In the genomic region with DNA sequence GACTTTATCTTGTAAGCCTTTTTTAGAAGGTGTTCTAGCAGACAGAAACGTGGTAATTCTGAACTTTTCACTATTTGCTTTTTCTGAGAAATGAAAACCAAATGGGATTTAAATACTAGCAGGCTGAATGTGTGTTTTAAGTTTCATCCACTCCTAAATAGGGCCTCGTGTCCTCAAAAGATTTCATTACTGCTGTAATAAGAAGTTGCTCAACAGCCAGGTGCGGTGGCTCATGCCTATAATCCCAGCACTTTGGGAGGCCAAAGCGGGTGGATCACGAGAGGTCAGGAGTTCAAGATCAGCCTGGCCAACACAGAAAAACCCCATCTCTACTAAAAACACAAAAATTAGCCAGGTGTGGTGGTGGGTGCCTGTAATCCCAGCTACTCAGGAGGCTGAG, we compare ENCODE assay signal across 20 cellular contexts. TPM values are rescaled to one million over a fixed set of nuclear protein-coding genes. Genes with fewer than 3 reads are reported as not detected.
DNase-seq lines count a peak whose midpoint lies in the region; ATAC-seq and TF ChIP-seq lines count a peak whose summit lies in the region.
"Had no signal": no experiment of that assay in that cellular context is flagged by ENCODE, and none has a peak within 500 bp of the region (broad histone marks: within the 10 kb centered on the region; RNA-seq: fewer than 3 reads in every experiment).

No MANE protein-coding gene starts in this region.

- no peak overlapping the region for H3K9ac ChIP-seq in mammary epithelial cell (ENCODE audit: insufficient read depth, low read length)

- WGBS in mammary epithelial cell (ENCODE audit: low coverage, missing lambda C conversion rate): 80% methylated on average over 5 of the region's 5 CpGs
- WGBS in heart right ventricle, 2 donors: 68 to 73% methylated on average over 5 of the region's 5 CpGs
- WGBS in aorta, 2 donors: 46 to 51% methylated on average over 5 of the region's 5 CpGs

- in situ Hi-C loops in mammary epithelial cell (cut with MboI; ENCODE audit: low sequenced_read_pairs in 2 of 2) (no loop called here), gastrocnemius medialis (cut with MboI; ENCODE audit: low sequenced_read_pairs in 4 of 4) (no loop called here)

- no peak overlapping the region for H3K4me2 ChIP-seq in mammary epithelial cell (ENCODE audit: insufficient read depth, low read depth, low read length)

- TF ChIP-seq CTCF in MCF 10A (IDR thresholded peaks at IDR 0.05; ENCODE audit: unreplicated experiment) (no peak), mammary epithelial cell (conservative IDR thresholded peaks at IDR 0.05 in 1 of 2, IDR thresholded peaks at IDR 0.05 in 1 of 2; ENCODE audit: extremely low read depth in 1 of 2, insufficient read depth in 1 of 2, low read depth in 1 of 2, low read length in 2 of 2) (no peak), heart right ventricle (IDR thresholded peaks at IDR 0.05) (no peak), gastrocnemius medialis (IDR thresholded peaks at IDR 0.05 in 4 of 5, conservative IDR thresholded peaks at IDR 0.05 in 1 of 5) (no peak)

- H3K27ac ChIP-seq in mammary epithelial cell (ENCODE audit: insufficient read depth, low read depth, low read length): no peak overlapping the region
- peak overlapping the region; percentile 72 to 95 (median 86) for H3K27ac ChIP-seq in heart right ventricle
- H3K27ac ChIP-seq in gastrocnemius medialis: peak overlapping the region; percentile 65 to 85 (median 78)
- H3K27ac ChIP-seq in aorta (ENCODE audit: low read depth in 1 of 2, low read length in 2 of 2): peak overlapping the region; percentile 63 to 71

- H3K79me2 ChIP-seq in mammary epithelial cell (ENCODE audit: insufficient read depth, low read length): no peaks in the 10 kb centered on the region

- no peaks in the 10 kb centered on the region for H3K27me3 Mint-ChIP-seq in MCF 10A (ENCODE audit: insufficient read depth, unreplicated experiment)
- H3K27me3 Mint-ChIP-seq: progenitor cell of endocrine pancreas had no signal

- intact Hi-C loops in MCF 10A (cut with micrococcal nuclease) (no loop called here), mammary epithelial cell (cut with micrococcal nuclease) (no loop called here), heart right ventricle (cut with DNase I) (loop anchor here in 5 of 10 donors (5.0 to 10.0 kb wide), 3 partner anchors 33 to 56 kb away; partner anchors contain the start of gene FMO2 (in 4 of the 5)), gastrocnemius medialis (cut with DNase I; ENCODE audit: low total_unique reads) (loop anchor here (2.0 kb wide), 1 partner anchor 44 kb away; the partner anchor contains the start of gene FMO2), aorta (cut with DNase I) (loop anchor here (2.0 to 5.0 kb wide), 3 partner anchors 47 to 77 kb away; partner anchors contain the start of gene FMO2 (in 1 of the 2))

- POLR2A ChIA-PET in MCF 10A (lab: Yijun Ruan, JAX): no interaction called here

- H3K4me1 ChIP-seq in mammary epithelial cell (ENCODE audit: insufficient read depth, low read length) (no peaks in the 10 kb centered on the region), heart right ventricle (peaks cover 11 to 81% (median 53%) of the 10 kb centered on the region in 9 donors), gastrocnemius medialis (peaks cover 41 to 47% of the 10 kb centered on the region in 2 donors), aorta (ENCODE audit: control insufficient read depth in 1 of 2, insufficient read depth in 2 of 2, low read length in 2 of 2) (peaks cover 3% of the 10 kb centered on the region in 2 donors)

- H3K4me1 Mint-ChIP-seq in MCF 10A (ENCODE audit: insufficient read depth, unreplicated experiment): no peaks in the 10 kb centered on the region
- H3K4me1 Mint-ChIP-seq: CD4-positive, alpha-beta memory T cell; naive thymus-derived CD4-positive, alpha-beta T cell had no signal

- H3K9me3 ChIP-seq in mammary epithelial cell (replicated peaks; ENCODE audit: insufficient read depth, low read length): no peaks in the 10 kb centered on the region
- no peaks in the 10 kb centered on the region for H3K9me3 ChIP-seq in heart right ventricle
- H3K9me3 ChIP-seq in gastrocnemius medialis: no peaks in the 10 kb centered on the region
- no peaks in the 10 kb centered on the region for H3K9me3 ChIP-seq in aorta (ENCODE audit: control insufficient read depth, low read length)
- H3K9me3 ChIP-seq: SJCRH30 had no signal

- no peak overlapping the region for H3K27ac Mint-ChIP-seq in MCF 10A (ENCODE audit: low read depth, unreplicated experiment)
- H3K27ac Mint-ChIP-seq: CD4-positive, alpha-beta memory T cell; naive thymus-derived CD4-positive, alpha-beta T cell; progenitor cell of endocrine pancreas had no signal

- H2AFZ ChIP-seq in mammary epithelial cell (ENCODE audit: low read depth, low read length): no peak overlapping the region

- H3K4me3 ChIP-seq in mammary epithelial cell (replicated peaks in 1 of 3; ENCODE audit: insufficient read depth in 1 of 3, low read depth in 2 of 3, low read length in 3 of 3) (no peak overlapping the region), heart right ventricle (no peak overlapping the region), gastrocnemius medialis (no peak overlapping the region), aorta (ENCODE audit: low read length in 2 of 2) (no peak overlapping the region)
- H3K4me3 ChIP-seq: SJCRH30 had no signal

- TF ChIP-seq POLR2A in gastrocnemius medialis (IDR thresholded peaks at IDR 0.05): no peak

- H3K4me3 Mint-ChIP-seq in MCF 10A (ENCODE audit: unreplicated experiment): no peak overlapping the region
- H3K4me3 Mint-ChIP-seq: CD4-positive, alpha-beta memory T cell; naive thymus-derived CD4-positive, alpha-beta T cell had no signal

- H3K9me3 Mint-ChIP-seq in MCF 10A (ENCODE audit: unreplicated experiment): no peaks in the 10 kb centered on the region
- H3K9me3 Mint-ChIP-seq: CD4-positive, alpha-beta memory T cell had no signal

- ATAC-seq in heart right ventricle (peak in 2 of 8 donors; percentile 4 to 11), gastrocnemius medialis (no peak), aorta (ENCODE audit: low FRiP score) (no peak), HG02763 (IDR thresholded peaks at IDR 0.05; ENCODE audit: unreplicated experiment) (no peak), GM19351 (IDR thresholded peaks at IDR 0.05; ENCODE audit: unreplicated experiment) (no peak), GM18868 (IDR thresholded peaks at IDR 0.05; ENCODE audit: unreplicated experiment) (no peak)
- ATAC-seq: activated CD4-positive, CD25-positive, alpha-beta regulatory T cell treated with anti-CD3 and anti-CD28 coated beads, Interleukin-2, amount 50 U/mL, for 24 hours; naive thymus-derived CD4-positive, alpha-beta T cell had no signal

- H4K20me1 ChIP-seq in mammary epithelial cell (ENCODE audit: insufficient read depth, low read length): no peaks in the 10 kb centered on the region

- H3K36me3 ChIP-seq in mammary epithelial cell (ENCODE audit: insufficient read depth, low read length): no peaks in the 10 kb centered on the region
- no peaks in the 10 kb centered on the region for H3K36me3 ChIP-seq in heart right ventricle
- H3K36me3 ChIP-seq in gastrocnemius medialis: no peaks in the 10 kb centered on the region
- peaks cover 0 to 1% of the 10 kb centered on the region in 2 donors for H3K36me3 ChIP-seq in aorta (ENCODE audit: control insufficient read depth in 1 of 2, insufficient read depth in 2 of 2, low read length in 1 of 2)
- H3K36me3 ChIP-seq: SJCRH30 had no signal

- H3K27me3 ChIP-seq in mammary epithelial cell (ENCODE audit: insufficient read depth, low read length) (no peaks in the 10 kb centered on the region), heart right ventricle (no peaks in the 10 kb centered on the region), gastrocnemius medialis (no peaks in the 10 kb centered on the region), aorta (ENCODE audit: control insufficient read depth in 1 of 2, insufficient read depth in 2 of 2, low read length in 1 of 2) (no peaks in the 10 kb centered on the region)
- H3K27me3 ChIP-seq: SJCRH30 had no signal

- BruUV-seq in MCF 10A (replicated peaks; lab: Mats Ljungman, UMichigan) (no TSS peak), mammary epithelial cell (replicated peaks; lab: Mats Ljungman, UMichigan) (no TSS peak)

- DNase-seq in MCF 10A (ENCODE audit: unreplicated experiment) (peak; percentile 31), mammary epithelial cell (no peak), heart right ventricle (peak in 1 of 2 donors; percentile 12), gastrocnemius medialis (peak; percentile 34 to 59), aorta (peak in 1 of 2 donors; percentile 42)
- DNase-seq: 8988T; activated naive CD4-positive, alpha-beta T cell; CD4-positive, alpha-beta memory T cell; naive thymus-derived CD4-positive, alpha-beta T cell; NCI-H1930; NCI-H446 treated with DMSO at 0.1 percent for 48 hours; substantia nigra had no signal

- dilution Hi-C loops in mammary epithelial cell (cut with HindIII; ENCODE audit: low sequenced_read_pairs): loop anchor here (5.0 kb wide), 1 partner anchor 58 kb away; no protein-coding TSS in a partner anchor

- H3K36me3 Mint-ChIP-seq in MCF 10A (ENCODE audit: insufficient read depth, unreplicated experiment): no peaks in the 10 kb centered on the region
- H3K36me3 Mint-ChIP-seq: CD4-positive, alpha-beta memory T cell; naive thymus-derived CD4-positive, alpha-beta T cell had no signal

- CTCF ChIA-PET in MCF 10A (lab: Yijun Ruan, JAX): interaction anchor here (1.0 to 1.2 kb wide), 2 partner anchors 59 to 73 kb away, joined by 3 to 4 read pairs; no protein-coding TSS in a partner anchor
- CTCF ChIA-PET in mammary epithelial cell (lab: Charles Lee; ENCODE audit: low non-redundant PET): no interaction called here

RNA-seq across cellular contexts. Expression of gene FMO2, which starts 44.6 kb away (rescaled TPM):
- not detected in 2 replicates for total RNA-seq in MCF 10A (2022)
- total RNA-seq in mammary epithelial cell: under 1 TPM in 1 of 2 donors, not detected in 1; 0.17 TPM
- polyA plus RNA-seq in mammary epithelial cell: not detected
- polyA minus RNA-seq in mammary epithelial cell: not detected
- total RNA-seq in heart right ventricle: 10 to 100 TPM; 23.7 to 78.5 (median 28.7) TPM
- 10 to 100 TPM in 1 of 2 donors, 1 to 10 TPM in 1; 7.6 to 48.9 TPM for polyA plus RNA-seq in heart right ventricle
- total RNA-seq in gastrocnemius medialis: 10 to 100 TPM; 13.2 to 25.1 (median 22.5) TPM
- 100 to 1,000 TPM; 183 to 213 TPM for total RNA-seq in aorta
- 100 to 1,000 TPM; 157 to 232 TPM for polyA plus RNA-seq in aorta
- total RNA-seq: CD4-positive, alpha-beta memory T cell; M059J; naive thymus-derived CD4-positive, alpha-beta T cell; progenitor cell of endocrine pancreas; SJCRH30; T-helper 2 cell treated with Interferon-gamma antibody and Interleukin-4, amounts not matched to agents 100 ng/mL and 5 ng/mL, for 36 hours had no signal
- polyA plus RNA-seq: CD4-positive, alpha-beta memory T cell; naive thymus-derived CD4-positive, alpha-beta T cell had no signal

RNA-seq across cellular contexts. Expression of gene FMO3, which starts 49.8 kb away (rescaled TPM):
- total RNA-seq in MCF 10A (2022) (not detected in 2 replicates), mammary epithelial cell (not detected), heart right ventricle (1 to 10 TPM in 5 of 10 donors, under 1 TPM in 5; 0.51 to 2.1 (median 1.1) TPM), gastrocnemius medialis (1 to 10 TPM; 2.1 to 3.3 (median 2.6) TPM), aorta (1 to 10 TPM; 2.8 to 3.7 TPM)
- polyA plus RNA-seq in mammary epithelial cell (not detected), heart right ventricle (1 to 10 TPM in 1 of 2 donors, under 1 TPM in 1; 0.83 to 1.4 TPM), aorta (10 to 100 TPM in 1 of 2 donors, 1 to 10 TPM in 1; 9.0 to 13.5 TPM)
- not detected for polyA minus RNA-seq in mammary epithelial cell
- total RNA-seq: CD4-positive, alpha-beta memory T cell; M059J; naive thymus-derived CD4-positive, alpha-beta T cell; progenitor cell of endocrine pancreas; SJCRH30; T-helper 2 cell treated with Interferon-gamma antibody and Interleukin-4, amounts not matched to agents 100 ng/mL and 5 ng/mL, for 36 hours had no signal
- polyA plus RNA-seq: CD4-positive, alpha-beta memory T cell; naive thymus-derived CD4-positive, alpha-beta T cell had no signal

Comparison
In these comparisons a context has a peak if more than half of its experiments do, and no peak if none do; other contexts are left out.
1. RNA of gene FMO2, which starts 44.6 kb away (total RNA-seq): 183 to 213 TPM in aorta, 23.7 to 78.5 TPM in heart right ventricle and 13.2 to 25.1 TPM in gastrocnemius medialis; 0.17 TPM in mammary epithelial cell and not detected in MCF 10A; every median in the first group is over 10 times any median in the second.
2. intact Hi-C loops: an anchor here in gastrocnemius medialis (2.0 kb wide) and aorta (2.0 to 5.0 kb wide); none called in MCF 10A and mammary epithelial cell.